In genomic region chr1:168897249-168897648, GRCh38 we compare ENCODE assay signal across 27 cellular contexts.
"Had no signal": no experiment of that assay in that cellular context is flagged by ENCODE, and none has a peak within 500 bp of the region (broad histone marks: within the 10 kb centered on the region; RNA-seq: fewer than 3 reads in every experiment).

No MANE protein-coding gene starts in this region.

- H3K4me1 Mint-ChIP-seq: immature natural killer cell; naive thymus-derived CD8-positive, alpha-beta T cell; neural crest cell; stimulated activated memory B cell treated with anti-CD40 and anti-IgM and Interleukin-4, amounts not matched to agents 10 μg/mL and 1 μg/mL and 100 μg/mL, for 72 hours; stimulated activated naive CD8-positive, alpha-beta T cell treated with anti-CD3 and anti-CD28 coated beads, Interleukin-15, amount 100 ng/mL, for 72 hours had no signal

- H3K4me3 Mint-ChIP-seq: immature natural killer cell; naive thymus-derived CD8-positive, alpha-beta T cell; nephron; neural crest cell; stimulated activated memory B cell treated with anti-CD40 and anti-IgM and Interleukin-4, amounts not matched to agents 10 μg/mL and 1 μg/mL and 100 μg/mL, for 72 hours; stimulated activated naive CD8-positive, alpha-beta T cell treated with anti-CD3 and anti-CD28 coated beads, Interleukin-15, amount 100 ng/mL, for 72 hours; type B pancreatic cell had no signal

- H3K36me3 ChIP-seq: left lung, lower lobe of right lung, pancreas, prostate gland, sigmoid colon, spleen, tibial nerve, uterus had no signal

- H3K27ac Mint-ChIP-seq: immature natural killer cell; naive thymus-derived CD8-positive, alpha-beta T cell; nephron; stimulated activated memory B cell treated with anti-CD40 and anti-IgM and Interleukin-4, amounts not matched to agents 10 μg/mL and 1 μg/mL and 100 μg/mL, for 72 hours; stimulated activated naive CD8-positive, alpha-beta T cell treated with anti-CD3 and anti-CD28 coated beads, Interleukin-15, amount 100 ng/mL, for 72 hours; type B pancreatic cell had no signal

- DNase-seq: immature natural killer cell; kidney; left colon; left lung; lower lobe of right lung; mammary epithelial cell; mesenchymal stem cell; naive thymus-derived CD8-positive, alpha-beta T cell; nucleus accumbens; pancreas; posterior cingulate gyrus; retina; right cardiac atrium; sigmoid colon; small intestine; spleen; stimulated activated CD4-positive, alpha-beta T cell treated with anti-CD3 and anti-CD28 coated beads, Interleukin-4, amount 100 ng/mL, for 24 hours; stimulated activated naive CD4-positive, alpha-beta T cell treated with Interleukin-2 at 50 U/mL for 16 hours; stimulated activated naive CD8-positive, alpha-beta T cell treated with anti-CD3 and anti-CD28 coated beads, Interleukin-15, amount 100 ng/mL, for 72 hours; substantia nigra; uterus had no signal

- H3K9me3 Mint-ChIP-seq: immature natural killer cell; naive thymus-derived CD8-positive, alpha-beta T cell; nephron; neural crest cell; stimulated activated naive CD8-positive, alpha-beta T cell treated with anti-CD3 and anti-CD28 coated beads, Interleukin-15, amount 100 ng/mL, for 72 hours; type B pancreatic cell had no signal

- ATAC-seq: left colon; left lung; lower lobe of right lung; naive thymus-derived CD8-positive, alpha-beta T cell; right cardiac atrium; stimulated activated memory B cell treated with anti-CD40 and anti-IgM and Interleukin-4, amounts not matched to agents 10 μg/mL and 1 μg/mL and 100 μg/mL, for 72 hours; stimulated activated naive CD8-positive, alpha-beta T cell treated with anti-CD3 and anti-CD28 coated beads, Interleukin-15, amount 100 ng/mL, for 72 hours had no signal

- H3K9me3 ChIP-seq: left lung, lower lobe of right lung, pancreas, prostate gland, sigmoid colon, spleen, tibial nerve, uterus had no signal

- H3K4me1 ChIP-seq: left lung, lower lobe of right lung, pancreas, prostate gland, spleen, tibial nerve, uterus had no signal

- H3K36me3 Mint-ChIP-seq: immature natural killer cell; naive thymus-derived CD8-positive, alpha-beta T cell; stimulated activated memory B cell treated with anti-CD40 and anti-IgM and Interleukin-4, amounts not matched to agents 10 μg/mL and 1 μg/mL and 100 μg/mL, for 72 hours; type B pancreatic cell had no signal

- H3K4me3 ChIP-seq: left lung, lower lobe of right lung, pancreas, prostate gland, sigmoid colon, spleen, tibial nerve, uterus had no signal

- H3K27ac ChIP-seq: left lung, lower lobe of right lung, pancreas, prostate gland, sigmoid colon, spleen, tibial nerve, uterus had no signal

- H3K27me3 ChIP-seq: left lung, pancreas, sigmoid colon, tibial nerve, uterus had no signal
